1 cellular context compared by ENCODE assay signal in genomic region chr11:104776501-104777170, GRCh38.
TF ChIP-seq lines count a peak whose summit lies in the region.

No MANE protein-coding gene starts in this region.

TF ChIP-seq in IMR-90, 13 proteins besides CTCF, POLR2A, EP300 and RAD21:
- no peak for TF ChIP-seq MAZ (IDR thresholded peaks at IDR 0.05; ENCODE audit: borderline replicate concordance, low read depth, low read length)
- no peak for TF ChIP-seq USF2 (IDR thresholded peaks at IDR 0.05; ENCODE audit: low read depth, low read length)
- TF ChIP-seq RCOR1 (IDR thresholded peaks at IDR 0.05; ENCODE audit: insufficient replicate concordance, low read length): no peak
- no peak for TF ChIP-seq FOS (IDR thresholded peaks at IDR 0.05; ENCODE audit: low read depth, low read length)
- TF ChIP-seq MXI1 (IDR thresholded peaks at IDR 0.05; ENCODE audit: borderline replicate concordance, low read depth, low read length): no peak
- no peak for TF ChIP-seq CHD1 (IDR thresholded peaks at IDR 0.05; ENCODE audit: low read depth, low read length)
- TF ChIP-seq RFX5 (IDR thresholded peaks at IDR 0.05; ENCODE audit: low read depth, low read length): no peak
- TF ChIP-seq CEBPB (IDR thresholded peaks at IDR 0.05; ENCODE audit: low read depth, low read length): no peak
- TF ChIP-seq SMC3 (IDR thresholded peaks at IDR 0.05; ENCODE audit: low read depth, low read length): no peak
- TF ChIP-seq ELK1 (IDR thresholded peaks at IDR 0.05; ENCODE audit: borderline replicate concordance, low read depth, low read length): no peak
- TF ChIP-seq MAFK (IDR thresholded peaks at IDR 0.05; ENCODE audit: low read depth, low read length): no peak
- TF ChIP-seq NFE2L2 (IDR thresholded peaks at IDR 0.05; ENCODE audit: low read depth, low read length): no peak
- no peak for TF ChIP-seq BHLHE40 (IDR thresholded peaks at IDR 0.05; ENCODE audit: low read depth, low read length)
